In genomic region chrY:19232276-19232994, GRCh38 we compare ENCODE assay signal across 22 cellular contexts.
A peak's percentile ranks its signal among the peaks of the same experiment; 100 is the strongest.
DNase-seq lines count a peak whose midpoint lies in the region; ATAC-seq, FAIRE-seq and TF ChIP-seq lines count a peak whose summit lies in the region.
"Had no signal": no experiment of that assay in that cellular context is flagged by ENCODE, and none has a peak within 500 bp of the region (broad histone marks: within the 10 kb centered on the region; RNA-seq: fewer than 3 reads in every experiment).

No MANE protein-coding gene starts in this region.

- peak overlapping the region in 1 of 2 donors; percentile 66 for H3K27ac Mint-ChIP-seq in T-cell
- H3K27ac Mint-ChIP-seq in Caco-2 (ENCODE audit: unreplicated experiment): no peak overlapping the region
- H3K27ac Mint-ChIP-seq: B cell had no signal

- in situ Hi-C loops in HepG2 (cut with HindIII; ENCODE audit: extremely low pct_ligation_motif_present, low pct_unique_long_range_greater_than_20kb): no loop called here

- TF ChIP-seq EP300 in HepG2 (IDR thresholded peaks at IDR 0.05; ENCODE audit: low read depth in 2 of 2, low read length in 2 of 2) (no peak), HepG2 (CRISPR knock-in tag; IDR thresholded peaks at IDR 0.05; ENCODE audit: borderline replicate concordance) (no peak)

- H3K9me3 ChIP-seq in Caco-2: no peaks in the 10 kb centered on the region
- H3K9me3 ChIP-seq in HepG2 (ENCODE audit: low read length): peaks cover 22% of the 10 kb centered on the region
- H3K9me3 ChIP-seq: right lobe of liver, thyroid gland had no signal

- peaks cover 0 to 21% (median 0%) of the 10 kb centered on the region in 3 donors for H3K4me1 Mint-ChIP-seq in T-cell
- H3K4me1 Mint-ChIP-seq in Caco-2 (ENCODE audit: low read depth, unreplicated experiment): no peaks in the 10 kb centered on the region
- H3K4me1 Mint-ChIP-seq: B cell had no signal

- H3K4me2 ChIP-seq in HepG2 (ENCODE audit: low read depth, low read length): no peak overlapping the region

- H3K27me3 Mint-ChIP-seq in T-cell: no peaks in the 10 kb centered on the region
- no peaks in the 10 kb centered on the region for H3K27me3 Mint-ChIP-seq in Caco-2 (ENCODE audit: insufficient read depth, unreplicated experiment)
- H3K27me3 Mint-ChIP-seq: B cell had no signal

- H3K9ac ChIP-seq in HepG2 (ENCODE audit: insufficient read depth, low read depth, low read length): no peak overlapping the region
- H3K9ac ChIP-seq: GM23248 had no signal

- POLR2A ChIA-PET in T-cell (lab: Charles Lee) (no interaction called here), Caco-2 (lab: Charles Lee) (no interaction called here), HepG2 (lab: Yijun Ruan, JAX) (no interaction called here)

- no peak overlapping the region for H3K27ac ChIP-seq in HepG2 (ENCODE audit: extremely low read length, insufficient read depth, low read length)
- H3K27ac ChIP-seq: GM23248, right lobe of liver, thyroid gland had no signal

- no peak overlapping the region for H2AFZ ChIP-seq in HepG2 (ENCODE audit: low read length)
- H2AFZ ChIP-seq: GM23248 had no signal

- DNase-seq in T-cell (peak in 19 of 34 experiments; percentile 32 to 81 (median 68)), bronchial epithelial cell (ENCODE audit: low read depth) (peak; percentile 14), HT-29 (ENCODE audit: low spot score) (no peak), D341Med (ENCODE audit: low spot score) (no peak), Caco-2 (no peak), HepG2 (ENCODE audit: low spot score) (no peak)
- DNase-seq in activated CD4-positive, alpha-beta T cell treated with anti-CD3 and anti-CD28 coated beads, Interleukin-2, amount 50 U/mL, for 4 hours: peak; percentile 4 to 5
- DNase-seq in stimulated activated CD4-positive, alpha-beta T cell treated with anti-CD3 and anti-CD28 coated beads, Interleukin-4, amount 100 ng/mL, for 1 hour: peak; percentile 14
- DNase-seq: DMS 273 treated with DMSO at 0.1 percent for 48 hours, foreskin fibroblast, GF-D8, GM23248, NCI-H1930, NCI-H510A treated with DMSO at 0.1 percent for 48 hours, occipital lobe, right lobe of liver, T-helper 9 cell, thyroid gland had no signal

- BruUV-seq in Caco-2 (replicated peaks; lab: Mats Ljungman, UMichigan): no TSS peak
- no TSS peak for BruUV-seq in HepG2 (replicated peaks; lab: Mats Ljungman, UMichigan)

- no peaks in the 10 kb centered on the region for H3K36me3 ChIP-seq in bronchial epithelial cell (ENCODE audit: control insufficient read depth, insufficient read depth, low read length)
- H3K36me3 ChIP-seq in Caco-2 (ENCODE audit: control insufficient read depth, insufficient read depth, low read length): no peaks in the 10 kb centered on the region
- no peaks in the 10 kb centered on the region for H3K36me3 ChIP-seq in HepG2 (replicated peaks in 1 of 2; ENCODE audit: control insufficient read depth in 1 of 2, insufficient read depth in 2 of 2, low read length in 2 of 2)
- H3K36me3 ChIP-seq: right lobe of liver, thyroid gland had no signal

- H3K79me2 ChIP-seq in HepG2 (ENCODE audit: insufficient read depth, low read length): no peaks in the 10 kb centered on the region

- no peak for TF ChIP-seq RAD21 in HepG2 (CRISPR knock-in tag; IDR thresholded peaks at IDR 0.05)

- H3K4me3 Mint-ChIP-seq in T-cell (peak overlapping the region in 1 of 3 donors; percentile 34), Caco-2 (ENCODE audit: unreplicated experiment) (no peak overlapping the region)
- H3K4me3 Mint-ChIP-seq: B cell had no signal

- H3K9me3 Mint-ChIP-seq in T-cell (peaks cover 0 to 12% (median 0%) of the 10 kb centered on the region in 3 donors), Caco-2 (ENCODE audit: unreplicated experiment) (no peaks in the 10 kb centered on the region)

- TF ChIP-seq CTCF in bronchial epithelial cell (IDR thresholded peaks at IDR 0.05; ENCODE audit: insufficient read depth, low read length, severe bottlenecking): no peak
- TF ChIP-seq CTCF in Caco-2 (IDR thresholded peaks at IDR 0.05; ENCODE audit: insufficient read depth in 1 of 2, low read depth in 1 of 2, low read length in 1 of 2, severe bottlenecking in 1 of 2, unreplicated experiment in 1 of 2): no peak
- no peak for TF ChIP-seq CTCF in HepG2 (CRISPR knock-in tag; IDR thresholded peaks at IDR 0.05)

- FAIRE-seq in bronchial epithelial cell (lab: Jason Lieb, UNC) (no peak), HepG2 (lab: Jason Lieb, UNC) (no peak)
- FAIRE-seq: astrocyte, endothelial cell of umbilical vein, GM12891 had no signal

- TF ChIP-seq POLR2A in HepG2 (IDR thresholded peaks at IDR 0.05; ENCODE audit: insufficient read depth in 1 of 2, low read depth in 2 of 2, low read length in 2 of 2): no peak

- no CpG with 5 or more reads among the region's 9 CpGs for WGBS in HepG2 (ENCODE audit: low lambda C conversion rate)

- H3K4me3 ChIP-seq in bronchial epithelial cell (ENCODE audit: low read depth, low read length) (no peak overlapping the region), Caco-2 (ENCODE audit: low read depth, low read length) (no peak overlapping the region), HepG2 (replicated peaks in 1 of 3; ENCODE audit: insufficient read depth in 1 of 3, low read depth in 2 of 3, low read length in 3 of 3) (no peak overlapping the region)
- H3K4me3 ChIP-seq: GM23248, right lobe of liver, thyroid gland had no signal

- intact Hi-C loops in Caco-2 (cut with micrococcal nuclease; ENCODE audit: unreplicated experiment) (no loop called here), HepG2 (cut with micrococcal nuclease; ENCODE audit: unreplicated experiment) (no loop called here)

- no peaks in the 10 kb centered on the region for H3K27me3 ChIP-seq in bronchial epithelial cell (ENCODE audit: control insufficient read depth, insufficient read depth, low read length)
- H3K27me3 ChIP-seq in Caco-2 (replicated peaks; ENCODE audit: control insufficient read depth, insufficient read depth, low read length): no peaks in the 10 kb centered on the region
- no peaks in the 10 kb centered on the region for H3K27me3 ChIP-seq in HepG2 (ENCODE audit: control insufficient read depth in 1 of 2, insufficient read depth in 2 of 2, low read length in 2 of 2)
- H3K27me3 ChIP-seq: right lobe of liver, thyroid gland had no signal

- H3K4me1 ChIP-seq in Caco-2 (no peaks in the 10 kb centered on the region), HepG2 (ENCODE audit: insufficient read depth, low read length) (no peaks in the 10 kb centered on the region)
- H3K4me1 ChIP-seq: right lobe of liver, thyroid gland had no signal

- H4K20me1 ChIP-seq in HepG2 (ENCODE audit: insufficient read depth, low read length): no peaks in the 10 kb centered on the region

- peak in 2 of 4 experiments; percentile 80 to 91 for ATAC-seq in T-cell (replicated peaks in 1 of 4)
- no peak for ATAC-seq in HepG2
- ATAC-seq: right lobe of liver had no signal

- H3K36me3 Mint-ChIP-seq in T-cell: no peaks in the 10 kb centered on the region
- H3K36me3 Mint-ChIP-seq in Caco-2 (ENCODE audit: insufficient read depth, unreplicated experiment): no peaks in the 10 kb centered on the region

- CTCF ChIA-PET in T-cell (lab: Charles Lee): interaction anchor here in 1 of 2 donors (1.9 kb wide), 1 partner anchor 30 kb away, joined by 6 read pairs; no protein-coding TSS in a partner anchor
- CTCF ChIA-PET in Caco-2 (lab: Charles Lee): no interaction called here
- CTCF ChIA-PET in HepG2 (lab: Yijun Ruan, JAX; ENCODE audit: low intra/inter-chr PET ratio, low total read pairs): no interaction called here

TF ChIP-seq in HepG2, 621 proteins besides CTCF, POLR2A, EP300 and RAD21 (continues in another document):
- TF ChIP-seq RARA (CRISPR knock-in tag; IDR thresholded peaks at IDR 0.05) (no peak), ZKSCAN5 (CRISPR knock-in tag; IDR thresholded peaks at IDR 0.05) (no peak), NFAT5 (CRISPR knock-in tag; IDR thresholded peaks at IDR 0.05) (no peak), ZNF331 (CRISPR knock-in tag; IDR thresholded peaks at IDR 0.05) (no peak)

Comparison
In these comparisons a context has a peak if more than half of its experiments do, and no peak if none do; other contexts are left out.
1. DNase-seq: peak in T-cell (19 of 34), activated CD4-positive, alpha-beta T cell treated with anti-CD3 and anti-CD28 coated beads, Interleukin-2, amount 50 U/mL, for 4 hours (2 of 2), bronchial epithelial cell (single experiment) and stimulated activated CD4-positive, alpha-beta T cell treated with anti-CD3 and anti-CD28 coated beads, Interleukin-4, amount 100 ng/mL, for 1 hour (single experiment); none in HT-29 (single experiment), D341Med (single experiment), Caco-2 (0 of 2) and HepG2 (single experiment).